ENCODE assay signal across 8 cellular contexts in the genomic region with DNA sequence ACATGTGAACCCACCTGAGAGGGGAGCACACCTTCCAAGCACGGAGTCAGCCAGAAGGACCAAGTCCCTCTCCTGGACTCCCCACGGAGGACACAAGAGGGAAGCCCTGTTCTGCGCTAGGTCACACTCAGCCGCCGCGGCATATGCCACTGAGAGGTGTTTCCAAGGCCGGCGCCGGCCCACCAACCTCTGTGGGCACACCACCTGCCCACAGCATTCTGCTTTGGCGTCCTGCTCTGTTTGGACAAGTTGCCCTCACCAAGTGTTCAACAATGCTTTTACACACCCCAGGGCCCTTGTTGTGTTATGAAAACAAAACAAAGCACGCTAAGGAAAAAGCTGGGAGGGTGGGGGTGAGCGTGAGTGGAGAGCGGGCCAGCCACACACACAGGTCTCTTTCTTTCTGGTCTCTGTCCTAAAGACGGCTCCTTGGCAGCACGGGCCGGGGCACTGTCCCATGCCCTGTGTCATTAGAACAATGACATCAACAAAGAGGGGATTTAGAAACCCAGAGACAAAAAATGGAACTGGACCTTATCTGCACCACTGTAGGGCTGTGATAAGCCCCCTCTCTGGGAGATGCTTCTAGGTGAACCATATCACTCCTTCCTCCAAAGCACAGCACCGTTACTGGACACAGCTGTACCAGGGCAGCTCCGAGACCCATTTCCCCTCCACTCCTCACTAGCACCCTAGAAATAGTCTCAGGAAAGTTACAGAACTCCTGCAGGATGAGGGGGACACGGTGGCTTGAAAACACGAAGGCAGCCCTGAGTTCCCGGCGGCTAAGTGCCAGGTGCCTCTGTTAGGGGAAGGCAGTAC. TPM values are rescaled to one million over a fixed set of nuclear protein-coding genes. Genes with fewer than 3 reads are reported as not detected.
A peak's percentile ranks its signal among the peaks of the same experiment; 100 is the strongest.
DNase-seq lines count a peak whose midpoint lies in the region; TF ChIP-seq lines count a peak whose summit lies in the region.

No MANE protein-coding gene starts in this region.

- H3K9me3 ChIP-seq in ascending aorta: no peaks in the 10 kb centered on the region
- H3K9me3 ChIP-seq in uterus: no peaks in the 10 kb centered on the region

- H3K27ac ChIP-seq in ascending aorta (peak overlapping the region; percentile 97 to 99), uterus (peak overlapping the region; percentile 91 to 99)

- no peak for TF ChIP-seq POLR2A in uterus (IDR thresholded peaks at IDR 0.05)

- H3K4me1 ChIP-seq in ascending aorta: peaks cover 65 to 95% of the 10 kb centered on the region in 2 donors
- peaks cover 5 to 73% of the 10 kb centered on the region in 2 donors for H3K4me1 ChIP-seq in uterus

- no peak for DNase-seq in activated naive CD4-positive, alpha-beta T cell treated with anti-CD3 and anti-CD28 coated beads, Interleukin-2, amount 10 ng/mL, durations not matched to agents 7 days and 5 days
- no peak for DNase-seq in activated naive CD4-positive, alpha-beta T cell treated with Interleukin-2 at 50 U/mL for 16 hours
- no peak for DNase-seq in ascending aorta (ENCODE audit: low spot score in 2 of 2)
- peak; percentile 81 for DNase-seq in medulla oblongata (ENCODE audit: extremely low spot score)
- DNase-seq in uterus: no peak
- DNase-seq in NCI-H2081 (lab: John Stamatoyannopoulos, UW): no peak
- DNase-seq in NCI-H1417 treated with DMSO at 0.1 percent for 48 hours (lab: John Stamatoyannopoulos, UW): no peak
- no peak for DNase-seq in SKM-1 treated with dmso at 0.1 percent for 144 hours (lab: John Stamatoyannopoulos, UW; ENCODE audit: unreplicated experiment)

- no peaks in the 10 kb centered on the region for H3K9me3 Mint-ChIP-seq in activated naive CD4-positive, alpha-beta T cell treated with anti-CD3 and anti-CD28 coated beads, Interleukin-2, amount 10 ng/mL, durations not matched to agents 7 days and 5 days

- CTCF ChIA-PET in activated naive CD4-positive, alpha-beta T cell treated with anti-CD3 and anti-CD28 coated beads, Interleukin-2, amount 10 ng/mL, durations not matched to agents 7 days and 5 days (lab: Charles Lee): interaction anchor here (0.6 to 1.0 kb wide), 2 partner anchors 12 to 49 kb away, joined by 3 to 4 read pairs; no protein-coding TSS in a partner anchor

- H3K4me3 Mint-ChIP-seq in activated naive CD4-positive, alpha-beta T cell treated with anti-CD3 and anti-CD28 coated beads, Interleukin-2, amount 10 ng/mL, durations not matched to agents 7 days and 5 days: peak overlapping the region; percentile 65

- peaks cover 59% of the 10 kb centered on the region for H3K36me3 Mint-ChIP-seq in activated naive CD4-positive, alpha-beta T cell treated with anti-CD3 and anti-CD28 coated beads, Interleukin-2, amount 10 ng/mL, durations not matched to agents 7 days and 5 days

- H3K27me3 ChIP-seq in ascending aorta (no peaks in the 10 kb centered on the region), uterus (no peaks in the 10 kb centered on the region)

- intact Hi-C loops in ascending aorta (cut with DNase I): loop anchor here (2.0 to 5.0 kb wide), 2 partner anchors 61 to 151 kb away; no protein-coding TSS in a partner anchor
- intact Hi-C loops in uterus (cut with DNase I; ENCODE audit: low total_unique reads): no loop called here

- peaks cover 99% of the 10 kb centered on the region for H3K4me1 Mint-ChIP-seq in activated naive CD4-positive, alpha-beta T cell treated with anti-CD3 and anti-CD28 coated beads, Interleukin-2, amount 10 ng/mL, durations not matched to agents 7 days and 5 days

- no peaks in the 10 kb centered on the region for H3K27me3 Mint-ChIP-seq in activated naive CD4-positive, alpha-beta T cell treated with anti-CD3 and anti-CD28 coated beads, Interleukin-2, amount 10 ng/mL, durations not matched to agents 7 days and 5 days

- TF ChIP-seq CTCF in ascending aorta (IDR thresholded peaks at IDR 0.05) (no peak), uterus (IDR thresholded peaks at IDR 0.05) (no peak)

- H3K36me3 ChIP-seq in ascending aorta (peaks cover 0 to 7% of the 10 kb centered on the region in 2 donors), uterus (no peaks in the 10 kb centered on the region)

- H3K27ac Mint-ChIP-seq in activated naive CD4-positive, alpha-beta T cell treated with anti-CD3 and anti-CD28 coated beads, Interleukin-2, amount 10 ng/mL, durations not matched to agents 7 days and 5 days: peak overlapping the region; percentile 83

- H3K4me3 ChIP-seq in ascending aorta (peak overlapping the region; percentile 24 to 47), uterus (no peak overlapping the region)

RNA-seq across cellular contexts. Expression of a gene that starts 17.0 kb away (rescaled TPM):
- total RNA-seq in ascending aorta: 76.5 TPM
- total RNA-seq in uterus: 10 to 100 TPM; 22.4 to 48.4 (median 29.3) TPM

Comparison
In these comparisons a context has a peak if more than half of its experiments do, and no peak if none do; other contexts are left out.
1. H3K4me3 ChIP-seq: peak in ascending aorta (2 of 2); none in uterus (0 of 2).